In the genomic region with DNA sequence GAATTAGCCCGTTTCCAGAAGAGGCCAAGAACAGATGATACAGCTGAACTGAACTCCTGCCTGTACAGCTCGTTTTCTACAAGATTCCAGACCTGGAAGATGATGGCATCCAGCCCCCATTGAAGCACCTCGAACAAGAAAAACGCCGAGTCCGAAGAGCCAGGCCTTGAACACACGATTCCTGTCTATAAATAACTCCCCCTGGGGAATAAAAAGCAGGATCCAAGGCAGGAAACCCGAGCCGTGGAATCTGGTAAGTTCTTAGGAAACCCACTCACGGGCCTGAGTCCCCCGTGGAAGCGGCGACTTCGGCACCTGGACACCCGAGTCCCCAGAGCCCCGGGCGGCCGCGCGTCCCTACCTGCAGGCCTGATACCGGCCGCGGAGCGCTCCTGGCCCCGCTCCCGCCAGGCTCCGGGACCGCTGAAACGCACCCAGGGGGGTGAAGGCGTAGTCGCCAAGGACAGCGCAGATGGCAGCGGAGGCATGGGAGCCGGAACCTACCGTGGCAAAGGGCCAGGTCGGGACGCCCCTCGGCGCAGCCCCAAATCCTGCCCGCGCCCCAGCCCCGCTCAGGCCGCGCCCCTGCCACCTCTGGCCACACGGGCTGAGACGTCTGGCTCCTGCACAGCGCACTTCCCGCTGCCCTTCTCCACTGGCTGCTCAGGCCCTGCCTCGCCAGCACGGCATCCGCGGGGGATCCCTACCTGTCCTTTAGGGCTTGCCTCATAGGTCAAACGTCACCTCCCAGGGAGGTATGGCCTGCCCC, we compare ENCODE assay signal across 8 cellular contexts. TPM values are rescaled to one million over a fixed set of nuclear protein-coding genes. Genes with fewer than 3 reads are reported as not detected.
DNase-seq lines count a peak whose midpoint lies in the region; ATAC-seq and TF ChIP-seq lines count a peak whose summit lies in the region.

No MANE protein-coding gene starts in this region.

- H3K9me3 Mint-ChIP-seq in natural killer cell treated with Interleukin-12 subunit alpha and Interleukin-12 subunit beta and Interleukin-15 and Interleukin-18, amount 100 ng/mL, for 72 hours = no peaks in the 10 kb centered on the region

- DNase-seq in NCI-H2227 (lab: John Stamatoyannopoulos, UW; ENCODE audit: unreplicated experiment) = peak; percentile 53
- no peak for DNase-seq in NCI-H2227 treated with DMSO at 0.1 percent for 48 hours (lab: John Stamatoyannopoulos, UW)
- DNase-seq in RPMI8226 = peak; percentile 45
- DNase-seq in esophagus squamous epithelium (lab: John Stamatoyannopoulos, UW) = no peak
- DNase-seq in natural killer cell treated with Interleukin-12 subunit alpha and Interleukin-12 subunit beta and Interleukin-15 and Interleukin-18, amount 100 ng/mL, for 72 hours (ENCODE audit: low spot score) = no peak
- DNase-seq in effector CD8-positive, alpha-beta T cell (lab: John Stamatoyannopoulos, UW) = no peak
- DNase-seq in medulla oblongata (ENCODE audit: extremely low spot score) = no peak

- H3K4me1 ChIP-seq in esophagus squamous epithelium = peaks cover 3 to 37% (median 6%) of the 10 kb centered on the region in 3 donors

- intact Hi-C loops in esophagus squamous epithelium (cut with DNase I) = no loop called here

- H3K9me3 ChIP-seq in esophagus squamous epithelium = no peaks in the 10 kb centered on the region

- peaks cover 0 to 4% of the 10 kb centered on the region in 2 donors for H3K27me3 Mint-ChIP-seq in natural killer cell treated with Interleukin-12 subunit alpha and Interleukin-12 subunit beta and Interleukin-15 and Interleukin-18, amount 100 ng/mL, for 72 hours

- H3K4me3 ChIP-seq in esophagus squamous epithelium = peak overlapping the region; percentile 45 to 76 (median 58)

- TF ChIP-seq POLR2A in esophagus squamous epithelium (IDR thresholded peaks at IDR 0.05) = no peak

- 7 to 10% methylated on average over 15 to 31 of the region's 53 CpGs for WGBS in esophagus squamous epithelium, 2 donors

- peak overlapping the region in 1 of 2 donors; percentile 54 for H3K27ac Mint-ChIP-seq in natural killer cell treated with Interleukin-12 subunit alpha and Interleukin-12 subunit beta and Interleukin-15 and Interleukin-18, amount 100 ng/mL, for 72 hours

- peak overlapping the region in 3 of 4 donors; percentile 55 to 63 (median 61) for H3K27ac ChIP-seq in esophagus squamous epithelium

- TF ChIP-seq CTCF in esophagus squamous epithelium (IDR thresholded peaks at IDR 0.05) = peak in 3 of 6 experiments; percentile 7 to 26 (median 16)

- H3K4me3 Mint-ChIP-seq in natural killer cell treated with Interleukin-12 subunit alpha and Interleukin-12 subunit beta and Interleukin-15 and Interleukin-18, amount 100 ng/mL, for 72 hours = peak overlapping the region; percentile 61

- peaks cover 14 to 24% of the 10 kb centered on the region in 2 donors for H3K4me1 Mint-ChIP-seq in natural killer cell treated with Interleukin-12 subunit alpha and Interleukin-12 subunit beta and Interleukin-15 and Interleukin-18, amount 100 ng/mL, for 72 hours (ENCODE audit: low read depth in 2 of 2)

- no peaks in the 10 kb centered on the region for H3K36me3 ChIP-seq in esophagus squamous epithelium

- no peaks in the 10 kb centered on the region for H3K27me3 ChIP-seq in esophagus squamous epithelium

- peak; percentile 67 to 70 for ATAC-seq in natural killer cell treated with Interleukin-12 subunit alpha and Interleukin-12 subunit beta and Interleukin-15 and Interleukin-18, amount 100 ng/mL, for 72 hours
- ATAC-seq in GM19035 (IDR thresholded peaks at IDR 0.05; ENCODE audit: unreplicated experiment) = no peak

- H3K36me3 Mint-ChIP-seq in natural killer cell treated with Interleukin-12 subunit alpha and Interleukin-12 subunit beta and Interleukin-15 and Interleukin-18, amount 100 ng/mL, for 72 hours = no peaks in the 10 kb centered on the region

RNA-seq across cellular contexts. Expression of gene HLCS, which starts 14.0 kb away (rescaled TPM):
- 10 to 100 TPM in 3 of 4 donors, 1 to 10 TPM in 1; 6.3 to 19.5 (median 13.5) TPM for total RNA-seq in esophagus squamous epithelium
- 10 to 100 TPM; 16.1 to 30.7 TPM for total RNA-seq in natural killer cell treated with Interleukin-12 subunit alpha and Interleukin-12 subunit beta and Interleukin-15 and Interleukin-18, amount 100 ng/mL, for 72 hours

RNA-seq across cellular contexts. Expression of gene RIPPLY3, which starts 26.0 kb away (rescaled TPM):
- under 1 TPM in 3 of 4 donors, not detected in 1; 0.40 to 0.57 (median 0.47) TPM for total RNA-seq in esophagus squamous epithelium
- not detected for total RNA-seq in natural killer cell treated with Interleukin-12 subunit alpha and Interleukin-12 subunit beta and Interleukin-15 and Interleukin-18, amount 100 ng/mL, for 72 hours

Comparison
In these comparisons a context has a peak if more than half of its experiments do, and no peak if none do; other contexts are left out.
1. DNase-seq: peak in NCI-H2227 (single experiment) and RPMI8226 (single experiment); none in NCI-H2227 treated with DMSO at 0.1 percent for 48 hours (single experiment), esophagus squamous epithelium (single experiment), natural killer cell treated with Interleukin-12 subunit alpha and Interleukin-12 subunit beta and Interleukin-15 and Interleukin-18, amount 100 ng/mL, for 72 hours (single experiment), effector CD8-positive, alpha-beta T cell (single experiment) and medulla oblongata (single experiment).